27 cellular contexts compared by ENCODE assay signal in genomic region chr21:18265955-18266354, GRCh38. TPM values are rescaled to one million over a fixed set of nuclear protein-coding genes. Genes with fewer than 3 reads are reported as not detected.
"Had no signal": no experiment of that assay in that cellular context is flagged by ENCODE, and none has a peak within 500 bp of the region (broad histone marks: within the 10 kb centered on the region; RNA-seq: fewer than 3 reads in every experiment).

No MANE protein-coding gene starts in this region.

- DNase-seq: activated CD4-positive, alpha-beta memory T cell treated with anti-CD3 and anti-CD28 coated beads, Interleukin-2, amount 10 ng/mL, durations not matched to agents 7 days and 5 days; activated CD4-positive, alpha-beta T cell treated with anti-CD3 and anti-CD28 coated beads, Interleukin-2, amount 10 ng/mL, durations not matched to agents 24 days and 14 days; activated CD4-positive, CD25-positive, alpha-beta regulatory T cell treated with anti-CD3 and anti-CD28 coated beads, Interleukin-2, amount 50 U/mL, for 72 hours; activated CD8-positive, alpha-beta memory T cell treated with anti-CD3 and anti-CD28 coated beads, Interleukin-2, amount 50 U/mL, for 48 hours; activated gamma-delta T cell treated with Interleukin-2 at 50 U/mL for 16 hours; activated naive CD4-positive, alpha-beta T cell treated with anti-CD3 and anti-CD28 coated beads, Interleukin-2, amount 50 U/mL, for 16 hours; activated T-cell treated with anti-CD3 and anti-CD28 coated beads, Interleukin-2, amount 50 U/mL, for 4 hours; amniotic stem cell; brain microvascular endothelial cell; endodermal cell; islet precursor cell; left ventricle myocardium inferior; naive B cell; nephron progenitor cell; pancreas; retina; sigmoid colon; small intestine; stimulated activated CD4-positive, alpha-beta T cell treated with anti-CD3 and anti-CD28 coated beads, Interleukin-4, amount 100 ng/mL, for 24 hours; T-helper 9 cell; uterus had no signal

- H3K27ac ChIP-seq: brain microvascular endothelial cell, left ventricle myocardium inferior, pancreas, prostate gland, sigmoid colon, thoracic aorta, uterus had no signal

- H3K27me3 ChIP-seq: brain microvascular endothelial cell, pancreas, sigmoid colon, uterus had no signal

- ATAC-seq: activated T-cell treated with anti-CD3 and anti-CD28 coated beads, Interleukin-2, amount 50 U/mL, for 4 hours; activated T-helper 17 cell treated with anti-CD3 and anti-CD28 coated beads, Interleukin-2, amount 50 U/mL, for 72 hours; esophagus mucosa; pancreas; stimulated activated effector memory CD8-positive, alpha-beta T cell treated with anti-CD3 and anti-CD28 coated beads, Interleukin-12 subunit alpha, Interleukin-12 subunit beta, amount 100 ng/mL, for 72 hours had no signal

- H3K36me3 ChIP-seq: brain microvascular endothelial cell, left ventricle myocardium inferior, pancreas, prostate gland, sigmoid colon, thoracic aorta, uterus had no signal

- H3K9me3 ChIP-seq: left ventricle myocardium inferior, pancreas, prostate gland, sigmoid colon, thoracic aorta, uterus had no signal

- H3K4me3 ChIP-seq: left ventricle myocardium inferior, lung, pancreas, prostate gland, sigmoid colon, thoracic aorta, uterus had no signal

- H3K4me1 ChIP-seq: left ventricle myocardium inferior, pancreas, prostate gland, sigmoid colon, uterus had no signal

RNA-seq across cellular contexts. Expression of gene CHODL, which starts 21.3 kb away (rescaled TPM):
- total RNA-seq: activated CD4-positive, alpha-beta T cell treated with anti-CD3 and anti-CD28 coated beads, Interleukin-2, amount 10 ng/mL, durations not matched to agents 24 days and 14 days; activated T-cell treated with anti-CD3 and anti-CD28 coated beads, Interleukin-2, amount 50 U/mL, for 4 hours had no signal
